Comparison of ENCODE assay signal across 10 cellular contexts in genomic region chr4:525660-526059, GRCh38. TPM values are rescaled to one million over a fixed set of nuclear protein-coding genes. Genes with fewer than 3 reads are reported as not detected.
"Had no signal": no experiment of that assay in that cellular context is flagged by ENCODE, and none has a peak within 500 bp of the region (broad histone marks: within the 10 kb centered on the region; RNA-seq: fewer than 3 reads in every experiment).

No MANE protein-coding gene starts in this region.

- H3K4me3 Mint-ChIP-seq: HFFc6, IgD-negative memory B cell had no signal

- ATAC-seq: HCT116 had no signal

- H3K27ac Mint-ChIP-seq: HFFc6, IgD-negative memory B cell had no signal

- H3K4me1 ChIP-seq: HAP-1 had no signal

- H3K9me3 ChIP-seq: HAP-1 had no signal

- H3K4me3 ChIP-seq: GM23248, HAP-1 had no signal

- H3K9me3 Mint-ChIP-seq: HFFc6, IgD-negative memory B cell had no signal

- H3K27ac ChIP-seq: GM23248, HL-60 had no signal

- H3K27me3 Mint-ChIP-seq: IgD-negative memory B cell had no signal

- DNase-seq: GM23248, GOT3, H7, HFFc6 had no signal

RNA-seq across cellular contexts. Expression of gene TMEM271, which starts 50.4 kb away (rescaled TPM):
- total RNA-seq: GM23248, HepG2, HFFc6, HT1080 had no signal
- polyA plus RNA-seq: GM23248, HepG2, IgD-negative memory B cell had no signal
